3 cellular contexts compared by ENCODE assay signal in genomic region chr1:34296059-34296458, GRCh38.
"Had no signal": no experiment of that assay in that cellular context is flagged by ENCODE, and none has a peak within 500 bp of the region (broad histone marks: within the 10 kb centered on the region; RNA-seq: fewer than 3 reads in every experiment).

No MANE protein-coding gene starts in this region.

- ATAC-seq: GM12878 had no signal

- DNase-seq: GDM1, GF-D8 had no signal

- H3K4me3 ChIP-seq: GM12878 had no signal
